Comparison of ENCODE assay signal across 1 cellular context in genomic region chr1:150579110-150579954, GRCh38.
TF ChIP-seq lines count a peak whose summit lies in the region.

Gene MCL1 (minus strand): TSS chr1:150579610. CDS start chr1:150579530, 80 bp downstream.

TF ChIP-seq in K562, 482 proteins besides CTCF, POLR2A, EP300 and RAD21 (continued from another document and continues in another):
- TF ChIP-seq CXXC5 (CRISPR knock-in tag; IDR thresholded peaks at IDR 0.05) (0 out of 2 replicates have a peak, but pooled peaks have one; percentile 61), HOMEZ (CRISPR knock-in tag; IDR thresholded peaks at IDR 0.05) (no peak), STAT5A (IDR thresholded peaks at IDR 0.05; ENCODE audit: borderline replicate concordance, low read length) (no peak), ELF1 (tag; IDR thresholded peaks at IDR 0.05) (peak; percentile 97), SNRNP70 (optimal IDR thresholded peaks at IDR 0.05; ENCODE audit: low read depth, low read length) (no peak), GABPB1 (CRISPR knock-in tag; IDR thresholded peaks at IDR 0.05) (peak; percentile 75; the same call in 1 of the 2 replicates), ZNF3 (CRISPR knock-in tag; IDR thresholded peaks at IDR 0.05) (no peak), ZBTB5 (IDR thresholded peaks at IDR 0.05) (no peak), FOXP1 (CRISPR knock-in tag; IDR thresholded peaks at IDR 0.05) (peak; percentile 5; the same call in 1 of the 2 replicates), ESRRA (IDR thresholded peaks at IDR 0.05; ENCODE audit: borderline replicate concordance, low read depth) (0 out of 2 replicates have a peak, but pooled peaks have one; percentile 17), ZNF551 (CRISPR knock-in tag; IDR thresholded peaks at IDR 0.05) (no peak), ARNT (IDR thresholded peaks at IDR 0.05) (no peak), NFATC3 (IDR thresholded peaks at IDR 0.05) (no peak), THRAP3 (IDR thresholded peaks at IDR 0.05; ENCODE audit: borderline replicate concordance) (no peak), ZNF644 (tag; IDR thresholded peaks at IDR 0.05; ENCODE audit: low read depth) (no peak), MITF (IDR thresholded peaks at IDR 0.05) (no peak), PHB2 (IDR thresholded peaks at IDR 0.05; ENCODE audit: low read depth) (no peak), STAG1 (CRISPR knock-in tag; IDR thresholded peaks at IDR 0.05; ENCODE audit: borderline replicate concordance) (peak; percentile 15; the same call in 1 of the 2 replicates), ETV1 (tag; conservative IDR thresholded peaks at IDR 0.05; ENCODE audit: low read depth) (peak; percentile 77), CBX1 (IDR thresholded peaks at IDR 0.05; ENCODE audit: low read depth) (peak; percentile 87), ZKSCAN1 (IDR thresholded peaks at IDR 0.05; ENCODE audit: low read depth, low read length) (no peak; the same call in 1 of the 2 replicates), ZSCAN32 (CRISPR knock-in tag; IDR thresholded peaks at IDR 0.05) (no peak; the same call in 1 of the 2 replicates), SMARCA4 (IDR thresholded peaks at IDR 0.05) (no peak), IFI16 (CRISPR knock-in tag; IDR thresholded peaks at IDR 0.05) (no peak), ZNF212 (CRISPR knock-in tag; IDR thresholded peaks at IDR 0.05) (no peak), TAF1 (IDR thresholded peaks at IDR 0.05; ENCODE audit: control insufficient read depth, extremely low read depth, insufficient read depth, low read length, severe bottlenecking) (peak; percentile 99), PTRF (tag; IDR thresholded peaks at IDR 0.05) (no peak), ZNF696 (CRISPR knock-in tag; conservative IDR thresholded peaks at IDR 0.05) (no peak), SRF (CRISPR knock-in tag; IDR thresholded peaks at IDR 0.05) (peak; percentile 99), ZNF197 (CRISPR knock-in tag; IDR thresholded peaks at IDR 0.05; ENCODE audit: low read depth) (no peak; the same call in 1 of the 2 replicates), MCM7 (IDR thresholded peaks at IDR 0.05) (no peak), U2AF1 (optimal IDR thresholded peaks at IDR 0.05; ENCODE audit: low read depth, low read length) (no peak), BACH1 (tag; IDR thresholded peaks at IDR 0.05) (no peak), ZNF12 (CRISPR knock-in tag; IDR thresholded peaks at IDR 0.05) (no peak), TEAD1 (CRISPR knock-in tag; IDR thresholded peaks at IDR 0.05) (peak in 1 of 2 experiments; percentile 64; a peak in 1 of 4 replicates), KLF13 (tag; IDR thresholded peaks at IDR 0.05; ENCODE audit: borderline replicate concordance, low read depth) (no peak), ASH1L (IDR thresholded peaks at IDR 0.05; ENCODE audit: borderline replicate concordance, low read depth, partially characterized antibody) (no peak), NCOR1 (IDR thresholded peaks at IDR 0.05) (peak; percentile 78), MEF2A (IDR thresholded peaks at IDR 0.05; ENCODE audit: control insufficient read depth, low read depth, low read length) (peak; percentile 65), ZNF140 (CRISPR knock-in tag; IDR thresholded peaks at IDR 0.05) (no peak), TAF9B (IDR thresholded peaks at IDR 0.05; ENCODE audit: partially characterized antibody) (peak; percentile 95), RCOR1 (IDR thresholded peaks at IDR 0.05; ENCODE audit: borderline replicate concordance in 1 of 2, low read depth in 2 of 2, low read length in 2 of 2) (no peak)
- TF ChIP-seq, protein P1, sequence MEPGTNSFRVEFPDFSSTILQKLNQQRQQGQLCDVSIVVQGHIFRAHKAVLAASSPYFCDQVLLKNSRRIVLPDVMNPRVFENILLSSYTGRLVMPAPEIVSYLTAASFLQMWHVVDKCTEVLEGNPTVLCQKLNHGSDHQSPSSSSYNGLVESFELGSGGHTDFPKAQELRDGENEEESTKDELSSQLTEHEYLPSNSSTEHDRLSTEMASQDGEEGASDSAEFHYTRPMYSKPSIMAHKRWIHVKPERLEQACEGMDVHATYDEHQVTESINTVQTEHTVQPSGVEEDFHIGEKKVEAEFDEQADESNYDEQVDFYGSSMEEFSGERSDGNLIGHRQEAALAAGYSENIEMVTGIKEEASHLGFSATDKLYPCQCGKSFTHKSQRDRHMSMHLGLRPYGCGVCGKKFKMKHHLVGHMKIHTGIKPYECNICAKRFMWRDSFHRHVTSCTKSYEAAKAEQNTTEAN (CRISPR knock-in tag; IDR thresholded peaks at IDR 0.05) = peak; percentile 64; the same call in 1 of the 2 replicates
- TF ChIP-seq, protein P2, sequence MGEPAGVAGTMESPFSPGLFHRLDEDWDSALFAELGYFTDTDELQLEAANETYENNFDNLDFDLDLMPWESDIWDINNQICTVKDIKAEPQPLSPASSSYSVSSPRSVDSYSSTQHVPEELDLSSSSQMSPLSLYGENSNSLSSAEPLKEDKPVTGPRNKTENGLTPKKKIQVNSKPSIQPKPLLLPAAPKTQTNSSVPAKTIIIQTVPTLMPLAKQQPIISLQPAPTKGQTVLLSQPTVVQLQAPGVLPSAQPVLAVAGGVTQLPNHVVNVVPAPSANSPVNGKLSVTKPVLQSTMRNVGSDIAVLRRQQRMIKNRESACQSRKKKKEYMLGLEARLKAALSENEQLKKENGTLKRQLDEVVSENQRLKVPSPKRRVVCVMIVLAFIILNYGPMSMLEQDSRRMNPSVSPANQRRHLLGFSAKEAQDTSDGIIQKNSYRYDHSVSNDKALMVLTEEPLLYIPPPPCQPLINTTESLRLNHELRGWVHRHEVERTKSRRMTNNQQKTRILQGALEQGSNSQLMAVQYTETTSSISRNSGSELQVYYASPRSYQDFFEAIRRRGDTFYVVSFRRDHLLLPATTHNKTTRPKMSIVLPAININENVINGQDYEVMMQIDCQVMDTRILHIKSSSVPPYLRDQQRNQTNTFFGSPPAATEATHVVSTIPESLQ (CRISPR knock-in tag; IDR thresholded peaks at IDR 0.05) = peak; percentile 71; the same call in 1 of the 2 replicates
- TF ChIP-seq, protein P3, sequence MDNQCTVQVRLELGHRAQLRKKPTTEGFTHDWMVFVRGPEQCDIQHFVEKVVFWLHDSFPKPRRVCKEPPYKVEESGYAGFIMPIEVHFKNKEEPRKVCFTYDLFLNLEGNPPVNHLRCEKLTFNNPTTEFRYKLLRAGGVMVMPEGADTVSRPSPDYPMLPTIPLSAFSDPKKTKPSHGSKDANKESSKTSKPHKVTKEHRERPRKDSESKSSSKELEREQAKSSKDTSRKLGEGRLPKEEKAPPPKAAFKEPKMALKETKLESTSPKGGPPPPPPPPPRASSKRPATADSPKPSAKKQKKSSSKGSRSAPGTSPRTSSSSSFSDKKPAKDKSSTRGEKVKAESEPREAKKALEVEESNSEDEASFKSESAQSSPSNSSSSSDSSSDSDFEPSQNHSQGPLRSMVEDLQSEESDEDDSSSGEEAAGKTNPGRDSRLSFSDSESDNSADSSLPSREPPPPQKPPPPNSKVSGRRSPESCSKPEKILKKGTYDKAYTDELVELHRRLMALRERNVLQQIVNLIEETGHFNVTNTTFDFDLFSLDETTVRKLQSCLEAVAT (IDR thresholded peaks at IDR 0.05) = peak; percentile 89 to 93
- TF ChIP-seq, protein P4, sequence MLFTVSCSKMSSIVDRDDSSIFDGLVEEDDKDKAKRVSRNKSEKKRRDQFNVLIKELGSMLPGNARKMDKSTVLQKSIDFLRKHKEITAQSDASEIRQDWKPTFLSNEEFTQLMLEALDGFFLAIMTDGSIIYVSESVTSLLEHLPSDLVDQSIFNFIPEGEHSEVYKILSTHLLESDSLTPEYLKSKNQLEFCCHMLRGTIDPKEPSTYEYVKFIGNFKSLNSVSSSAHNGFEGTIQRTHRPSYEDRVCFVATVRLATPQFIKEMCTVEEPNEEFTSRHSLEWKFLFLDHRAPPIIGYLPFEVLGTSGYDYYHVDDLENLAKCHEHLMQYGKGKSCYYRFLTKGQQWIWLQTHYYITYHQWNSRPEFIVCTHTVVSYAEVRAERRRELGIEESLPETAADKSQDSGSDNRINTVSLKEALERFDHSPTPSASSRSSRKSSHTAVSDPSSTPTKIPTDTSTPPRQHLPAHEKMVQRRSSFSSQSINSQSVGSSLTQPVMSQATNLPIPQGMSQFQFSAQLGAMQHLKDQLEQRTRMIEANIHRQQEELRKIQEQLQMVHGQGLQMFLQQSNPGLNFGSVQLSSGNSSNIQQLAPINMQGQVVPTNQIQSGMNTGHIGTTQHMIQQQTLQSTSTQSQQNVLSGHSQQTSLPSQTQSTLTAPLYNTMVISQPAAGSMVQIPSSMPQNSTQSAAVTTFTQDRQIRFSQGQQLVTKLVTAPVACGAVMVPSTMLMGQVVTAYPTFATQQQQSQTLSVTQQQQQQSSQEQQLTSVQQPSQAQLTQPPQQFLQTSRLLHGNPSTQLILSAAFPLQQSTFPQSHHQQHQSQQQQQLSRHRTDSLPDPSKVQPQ (CRISPR knock-in tag; IDR thresholded peaks at IDR 0.05; ENCODE audit: borderline replicate concordance) = no peak
- TF ChIP-seq, protein P5, sequence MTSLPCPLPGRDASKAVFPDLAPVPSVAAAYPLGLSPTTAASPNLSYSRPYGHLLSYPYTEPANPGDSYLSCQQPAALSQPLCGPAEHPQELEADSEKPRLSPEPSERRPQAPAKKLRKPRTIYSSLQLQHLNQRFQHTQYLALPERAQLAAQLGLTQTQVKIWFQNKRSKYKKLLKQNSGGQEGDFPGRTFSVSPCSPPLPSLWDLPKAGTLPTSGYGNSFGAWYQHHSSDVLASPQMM (CRISPR knock-in tag; IDR thresholded peaks at IDR 0.05) = no peak
- TF ChIP-seq, protein P6, sequence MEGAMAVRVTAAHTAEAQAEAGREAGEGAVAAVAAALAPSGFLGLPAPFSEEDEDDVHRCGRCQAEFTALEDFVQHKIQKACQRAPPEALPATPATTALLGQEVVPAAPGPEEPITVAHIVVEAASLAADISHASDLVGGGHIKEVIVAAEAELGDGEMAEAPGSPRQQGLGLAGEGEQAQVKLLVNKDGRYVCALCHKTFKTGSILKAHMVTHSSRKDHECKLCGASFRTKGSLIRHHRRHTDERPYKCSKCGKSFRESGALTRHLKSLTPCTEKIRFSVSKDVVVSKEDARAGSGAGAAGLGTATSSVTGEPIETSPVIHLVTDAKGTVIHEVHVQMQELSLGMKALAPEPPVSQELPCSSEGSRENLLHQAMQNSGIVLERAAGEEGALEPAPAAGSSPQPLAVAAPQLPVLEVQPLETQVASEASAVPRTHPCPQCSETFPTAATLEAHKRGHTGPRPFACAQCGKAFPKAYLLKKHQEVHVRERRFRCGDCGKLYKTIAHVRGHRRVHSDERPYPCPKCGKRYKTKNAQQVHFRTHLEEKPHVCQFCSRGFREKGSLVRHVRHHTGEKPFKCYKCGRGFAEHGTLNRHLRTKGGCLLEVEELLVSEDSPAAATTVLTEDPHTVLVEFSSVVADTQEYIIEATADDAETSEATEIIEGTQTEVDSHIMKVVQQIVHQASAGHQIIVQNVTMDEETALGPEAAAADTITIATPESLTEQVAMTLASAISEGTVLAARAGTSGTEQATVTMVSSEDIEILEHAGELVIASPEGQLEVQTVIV (CRISPR knock-in tag; IDR thresholded peaks at IDR 0.05; ENCODE audit: borderline replicate concordance) = no peak
- TF ChIP-seq, protein P7, sequence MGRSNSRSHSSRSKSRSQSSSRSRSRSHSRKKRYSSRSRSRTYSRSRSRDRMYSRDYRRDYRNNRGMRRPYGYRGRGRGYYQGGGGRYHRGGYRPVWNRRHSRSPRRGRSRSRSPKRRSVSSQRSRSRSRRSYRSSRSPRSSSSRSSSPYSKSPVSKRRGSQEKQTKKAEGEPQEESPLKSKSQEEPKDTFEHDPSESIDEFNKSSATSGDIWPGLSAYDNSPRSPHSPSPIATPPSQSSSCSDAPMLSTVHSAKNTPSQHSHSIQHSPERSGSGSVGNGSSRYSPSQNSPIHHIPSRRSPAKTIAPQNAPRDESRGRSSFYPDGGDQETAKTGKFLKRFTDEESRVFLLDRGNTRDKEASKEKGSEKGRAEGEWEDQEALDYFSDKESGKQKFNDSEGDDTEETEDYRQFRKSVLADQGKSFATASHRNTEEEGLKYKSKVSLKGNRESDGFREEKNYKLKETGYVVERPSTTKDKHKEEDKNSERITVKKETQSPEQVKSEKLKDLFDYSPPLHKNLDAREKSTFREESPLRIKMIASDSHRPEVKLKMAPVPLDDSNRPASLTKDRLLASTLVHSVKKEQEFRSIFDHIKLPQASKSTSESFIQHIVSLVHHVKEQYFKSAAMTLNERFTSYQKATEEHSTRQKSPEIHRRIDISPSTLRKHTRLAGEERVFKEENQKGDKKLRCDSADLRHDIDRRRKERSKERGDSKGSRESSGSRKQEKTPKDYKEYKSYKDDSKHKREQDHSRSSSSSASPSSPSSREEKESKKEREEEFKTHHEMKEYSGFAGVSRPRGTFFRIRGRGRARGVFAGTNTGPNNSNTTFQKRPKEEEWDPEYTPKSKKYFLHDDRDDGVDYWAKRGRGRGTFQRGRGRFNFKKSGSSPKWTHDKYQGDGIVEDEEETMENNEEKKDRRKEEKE (IDR thresholded peaks at IDR 0.05; ENCODE audit: borderline replicate concordance in 1 of 2, control insufficient read depth in 1 of 2, low read depth in 2 of 2, low read length in 1 of 2) = peak in 1 of 2 experiments; percentile 81; a peak in 1 of 4 replicates
